ENCODE assay signal across 8 cellular contexts in the genomic region with DNA sequence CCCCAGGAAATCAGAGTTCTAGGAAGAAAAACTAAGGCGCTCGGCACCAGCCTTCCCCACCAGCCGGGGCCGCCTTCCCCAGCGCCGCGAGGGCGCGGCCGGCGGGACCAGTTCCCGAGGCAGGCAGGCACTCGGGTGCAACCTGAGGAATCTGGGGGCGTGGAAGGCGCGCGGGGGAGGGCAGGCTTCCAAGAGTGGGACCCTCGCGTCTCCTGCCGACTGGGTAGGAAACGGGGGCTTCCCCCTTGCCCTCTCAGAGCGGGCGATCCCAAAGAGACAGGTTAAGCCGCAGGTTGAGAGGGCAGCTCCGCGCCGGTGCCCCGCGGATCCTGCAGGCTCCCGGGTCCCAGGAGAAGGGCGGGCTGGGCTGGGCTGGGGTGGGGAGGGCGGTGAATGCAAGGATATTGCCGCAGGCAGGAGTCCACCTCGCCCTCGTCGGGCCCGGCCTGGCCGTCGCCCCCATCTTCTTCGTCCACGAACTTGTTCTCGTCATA. TPM values are rescaled to one million over a fixed set of nuclear protein-coding genes. Genes with fewer than 3 reads are reported as not detected.
DNase-seq lines count a peak whose midpoint lies in the region; ATAC-seq, FAIRE-seq and TF ChIP-seq lines count a peak whose summit lies in the region.

No MANE protein-coding gene starts in this region.

- H3K36me3 ChIP-seq in esophagus muscularis mucosa = peaks cover 0 to 11% (median 3%) of the 10 kb centered on the region in 4 donors

- no peak for DNase-seq in AG04450 (ENCODE audit: low read depth, low spot score)
- DNase-seq in Jurkat, Clone E6-1 (ENCODE audit: low read depth, low spot score) = no peak
- DNase-seq in activated T-cell treated with anti-CD3 and anti-CD28 coated beads, Interleukin-2, amount 50 U/mL, for 24 hours = no peak
- DNase-seq in esophagus muscularis mucosa (ENCODE audit: extremely low spot score) = no peak
- DNase-seq in naive thymus-derived CD8-positive, alpha-beta T cell = peak in 5 of 10 donors; percentile 16 to 65 (median 29)
- DNase-seq in urothelium cell line (ENCODE audit: low spot score) = peak; percentile 48
- DNase-seq in GOT3 (lab: John Stamatoyannopoulos, UW) = no peak

- ATAC-seq in GM19438 (IDR thresholded peaks at IDR 0.05; ENCODE audit: low read depth, unreplicated experiment) = peak; percentile 5
- ATAC-seq in naive thymus-derived CD8-positive, alpha-beta T cell = peak; percentile 5 to 10

- H3K4me1 ChIP-seq in esophagus muscularis mucosa = peaks cover 29 to 40% (median 39%) of the 10 kb centered on the region in 4 donors

- H3K4me3 Mint-ChIP-seq in activated T-cell treated with anti-CD3 and anti-CD28 coated beads, Interleukin-2, amount 50 U/mL, for 24 hours = peak overlapping the region; percentile 98
- H3K4me3 Mint-ChIP-seq in naive thymus-derived CD8-positive, alpha-beta T cell = peak overlapping the region; percentile 99 to 100 (median 100)

- WGBS in esophagus muscularis mucosa = 0% methylated on average over 15 of the region's 42 CpGs

- H3K4me3 ChIP-seq in AG04450 (ENCODE audit: low read depth, low read length) = peak overlapping the region; percentile 87
- peak overlapping the region; percentile 88 for H3K4me3 ChIP-seq in Jurkat, Clone E6-1 (ENCODE audit: low read length)
- peak overlapping the region; percentile 90 to 95 (median 94) for H3K4me3 ChIP-seq in esophagus muscularis mucosa

- intact Hi-C loops in esophagus muscularis mucosa (cut with DNase I) = loop anchor here (10.0 kb wide), 1 partner anchor 1240 kb away; a partner anchor contains a TSS

- CTCF ChIA-PET in AG04450 (lab: Charles Lee) = interaction anchor here (0.7 to 2.2 kb wide), 2 partner anchors 8 to 20 kb away, joined by 5 to 7 read pairs; no protein-coding TSS in a partner anchor

- H3K27me3 ChIP-seq in AG04450 (ENCODE audit: control insufficient read depth, insufficient read depth, low read length) = no peaks in the 10 kb centered on the region
- no peaks in the 10 kb centered on the region for H3K27me3 ChIP-seq in esophagus muscularis mucosa

- FAIRE-seq in urothelium cell line (lab: Jason Lieb, UNC) = no peak

- no peaks in the 10 kb centered on the region for H3K9me3 Mint-ChIP-seq in activated T-cell treated with anti-CD3 and anti-CD28 coated beads, Interleukin-2, amount 50 U/mL, for 24 hours
- no peaks in the 10 kb centered on the region for H3K9me3 Mint-ChIP-seq in naive thymus-derived CD8-positive, alpha-beta T cell

- peak overlapping the region; percentile 100 for H3K27ac Mint-ChIP-seq in activated T-cell treated with anti-CD3 and anti-CD28 coated beads, Interleukin-2, amount 50 U/mL, for 24 hours
- H3K27ac Mint-ChIP-seq in naive thymus-derived CD8-positive, alpha-beta T cell = peak overlapping the region; percentile 96 to 99 (median 98)

- H3K27ac ChIP-seq in AG04450 (ENCODE audit: low read depth, low read length) (peak overlapping the region; percentile 89), esophagus muscularis mucosa (replicated peaks in 1 of 4) (peak overlapping the region; percentile 97 to 99 (median 98))

- POLR2A ChIA-PET in AG04450 (lab: Yijun Ruan, JAX) = interaction anchor here (0.6 to 1.2 kb wide), 4 partner anchors 170 to 361 kb away, joined by 3 read pairs; a partner anchor contains a TSS
- POLR2A ChIA-PET in naive thymus-derived CD8-positive, alpha-beta T cell (lab: Charles Lee) = interaction anchor here (0.8 to 1.1 kb wide), 2 partner anchors 12 to 18 kb away, joined by 3 read pairs; a partner anchor contains a TSS

- H3K27me3 Mint-ChIP-seq in activated T-cell treated with anti-CD3 and anti-CD28 coated beads, Interleukin-2, amount 50 U/mL, for 24 hours = no peaks in the 10 kb centered on the region
- H3K27me3 Mint-ChIP-seq in naive thymus-derived CD8-positive, alpha-beta T cell = peaks cover 0 to 2% (median 0%) of the 10 kb centered on the region in 5 donors

- TF ChIP-seq POLR2A in esophagus muscularis mucosa (IDR thresholded peaks at IDR 0.05; ENCODE audit: low read depth) = no peak

- TF ChIP-seq EP300 in esophagus muscularis mucosa (IDR thresholded peaks at IDR 0.05) = no peak

- no peaks in the 10 kb centered on the region for H3K9me3 ChIP-seq in AG04450 (ENCODE audit: control insufficient read depth, insufficient read depth, low read length)
- no peaks in the 10 kb centered on the region for H3K9me3 ChIP-seq in esophagus muscularis mucosa

- H3K36me3 Mint-ChIP-seq in activated T-cell treated with anti-CD3 and anti-CD28 coated beads, Interleukin-2, amount 50 U/mL, for 24 hours (ENCODE audit: low read depth) = peaks cover 51% of the 10 kb centered on the region
- H3K36me3 Mint-ChIP-seq in naive thymus-derived CD8-positive, alpha-beta T cell = peaks cover 0 to 21% (median 9%) of the 10 kb centered on the region in 3 donors

- H3K4me1 Mint-ChIP-seq in activated T-cell treated with anti-CD3 and anti-CD28 coated beads, Interleukin-2, amount 50 U/mL, for 24 hours (ENCODE audit: low read depth) = peaks cover 43% of the 10 kb centered on the region
- H3K4me1 Mint-ChIP-seq in naive thymus-derived CD8-positive, alpha-beta T cell = peaks cover 23 to 58% (median 50%) of the 10 kb centered on the region in 4 donors

- TF ChIP-seq CTCF in AG04450 (IDR thresholded peaks at IDR 0.05; ENCODE audit: low read depth, low read length) = no peak
- TF ChIP-seq CTCF in esophagus muscularis mucosa (IDR thresholded peaks at IDR 0.05) = no peak

RNA-seq across cellular contexts. Expression of a gene that starts 0.4 kb away (rescaled TPM):
- polyA plus RNA-seq in AG04450 (2011; rRNA removed) = 251 and 293 TPM in 2 replicates
- 163 and 167 TPM in 2 replicates for polyA minus RNA-seq in AG04450 (2011; rRNA and poly(A)+ RNA removed)
- 418 TPM for polyA plus RNA-seq in Jurkat, Clone E6-1 (2012; ENCODE audit: insufficient read depth, insufficient read length)
- 100 to 1,000 TPM in 1 of 4 donors, 10 to 100 TPM in 3; 80.6 to 111 (median 91.1) TPM for total RNA-seq in esophagus muscularis mucosa
- 100 to 1,000 TPM in 1 of 2 experiments, 10 to 100 TPM in 1; 99.6 to 102 TPM for total RNA-seq in naive thymus-derived CD8-positive, alpha-beta T cell
- 100 to 1,000 TPM; 400 to 556 (median 509) TPM for polyA plus RNA-seq in naive thymus-derived CD8-positive, alpha-beta T cell

RNA-seq across cellular contexts. Expression of a gene that starts 18.0 kb away (rescaled TPM):
- not detected in 2 replicates for polyA plus RNA-seq in AG04450 (2011; rRNA removed)
- not detected in 2 replicates for polyA minus RNA-seq in AG04450 (2011; rRNA and poly(A)+ RNA removed)
- not detected for polyA plus RNA-seq in Jurkat, Clone E6-1 (2012; ENCODE audit: insufficient read depth, insufficient read length)
- total RNA-seq in esophagus muscularis mucosa = not detected
- not detected for total RNA-seq in naive thymus-derived CD8-positive, alpha-beta T cell
- not detected for polyA plus RNA-seq in naive thymus-derived CD8-positive, alpha-beta T cell

RNA-seq across cellular contexts. Expression of a gene that starts 44.9 kb away (rescaled TPM):
- 0.43 and 0.47 TPM in 2 replicates for polyA plus RNA-seq in AG04450 (2011; rRNA removed)
- 0.35 and 0.69 TPM in 2 replicates for polyA minus RNA-seq in AG04450 (2011; rRNA and poly(A)+ RNA removed)
- polyA plus RNA-seq in Jurkat, Clone E6-1 (2012; ENCODE audit: insufficient read depth, insufficient read length) = not detected
- total RNA-seq in esophagus muscularis mucosa = 10 to 100 TPM in 1 of 4 donors, 1 to 10 TPM in 3; 5.2 to 26.0 (median 9.5) TPM
- under 1 TPM; 0.91 to 0.99 TPM for total RNA-seq in naive thymus-derived CD8-positive, alpha-beta T cell
- 1 to 10 TPM in 2 of 3 donors, not detected in 1; 1.2 to 3.4 TPM for polyA plus RNA-seq in naive thymus-derived CD8-positive, alpha-beta T cell
